ENCODE assay signal across 26 cellular contexts in genomic region chr1:205381305-205381704, GRCh38. TPM values are rescaled to one million over a fixed set of nuclear protein-coding genes. Genes with fewer than 3 reads are reported as not detected.
A peak's percentile ranks its signal among the peaks of the same experiment; 100 is the strongest.
DNase-seq lines count a peak whose midpoint lies in the region; ATAC-seq and TF ChIP-seq lines count a peak whose summit lies in the region.
"Had no signal": no experiment of that assay in that cellular context is flagged by ENCODE, and none has a peak within 500 bp of the region (broad histone marks: within the 10 kb centered on the region; RNA-seq: fewer than 3 reads in every experiment).

No MANE protein-coding gene starts in this region.

- H3K36me3 ChIP-seq in MM.1S (replicated peaks; ENCODE audit: insufficient read depth, low read length): no peaks in the 10 kb centered on the region
- no peaks in the 10 kb centered on the region for H3K36me3 ChIP-seq in upper lobe of right lung
- H3K36me3 ChIP-seq: HAP-1 had no signal

- H3K79me2 ChIP-seq in MM.1S (ENCODE audit: low read length): no peaks in the 10 kb centered on the region

- H3K4me1 Mint-ChIP-seq in WTC11 (peaks cover 5% of the 10 kb centered on the region), memory B cell (peaks cover under 1% of the 10 kb centered on the region)
- H3K4me1 Mint-ChIP-seq in activated CD8-positive, alpha-beta memory T cell treated with anti-CD3 and anti-CD28 coated beads, Interleukin-2, amount 10 ng/mL, durations not matched to agents 7 days and 5 days: no peaks in the 10 kb centered on the region

- H3K27me3 Mint-ChIP-seq in WTC11 (ENCODE audit: low read depth) (no peaks in the 10 kb centered on the region), memory B cell (peaks cover 18% of the 10 kb centered on the region)
- peaks cover 35% of the 10 kb centered on the region for H3K27me3 Mint-ChIP-seq in activated CD8-positive, alpha-beta memory T cell treated with anti-CD3 and anti-CD28 coated beads, Interleukin-2, amount 10 ng/mL, durations not matched to agents 7 days and 5 days

- H3K4me3 ChIP-seq in MM.1S (ENCODE audit: low read length): no peak overlapping the region
- H3K4me3 ChIP-seq in upper lobe of right lung: no peak overlapping the region
- H3K4me3 ChIP-seq: A549, GM23248, HAP-1 had no signal

- DNase-seq in MM.1S (peak; percentile 83), WTC11 (ENCODE audit: low spot score) (no peak), memory B cell (ENCODE audit: low spot score in 2 of 2) (no peak), upper lobe of right lung (no peak), NCI-H510A treated with DMSO at 0.1 percent for 48 hours (lab: John Stamatoyannopoulos, UW) (no peak)
- no peak for DNase-seq in activated CD8-positive, alpha-beta memory T cell treated with anti-CD3 and anti-CD28 coated beads, Interleukin-2, amount 10 ng/mL, durations not matched to agents 7 days and 5 days
- no peak for DNase-seq in NK-92 treated with Interleukin-12 subunit alpha and Interleukin-12 subunit beta, amount 100 ng/mL, for 24 hours (lab: John Stamatoyannopoulos, UW)
- DNase-seq: C1 segment of cervical spinal cord; CD8-positive, alpha-beta T cell; DMS 273 treated with DMSO at 0.1 percent for 48 hours; DND-41; GM23248; HFFc6; KBM-7; NCI-H2029; NCI-H2227 treated with DMSO at 0.1 percent for 48 hours; NCI-H69; SHP77 had no signal

- ATAC-seq in WTC11: peak; percentile 38; the same call in 1 of the 2 replicates
- peak; percentile 57 for ATAC-seq in memory B cell (ENCODE audit: low read depth)
- ATAC-seq in upper lobe of right lung: peak; percentile 66
- ATAC-seq in activated CD8-positive, alpha-beta memory T cell treated with anti-CD3 and anti-CD28 coated beads, Interleukin-2, amount 10 ng/mL, durations not matched to agents 7 days and 5 days: no peak
- ATAC-seq: A549; CD8-positive, alpha-beta T cell; Panc1 had no signal

- CTCF ChIA-PET in WTC11 (lab: Charles Lee): interaction anchor here (0.7 to 2.5 kb wide), 8 partner anchors 16 to 147 kb away, joined by 3 to 10 read pairs (median 4); no protein-coding TSS in a partner anchor
- CTCF ChIA-PET in activated CD8-positive, alpha-beta memory T cell treated with anti-CD3 and anti-CD28 coated beads, Interleukin-2, amount 10 ng/mL, durations not matched to agents 7 days and 5 days (lab: Charles Lee): interaction anchor here (1.8 to 2.0 kb wide), 2 partner anchors 27 to 104 kb away, joined by 5 to 10 read pairs; no protein-coding TSS in a partner anchor

- H3K9me2 ChIP-seq in MM.1S (replicated peaks; ENCODE audit: insufficient read depth, low read length): no peaks in the 10 kb centered on the region

- peak overlapping the region; percentile 0; the same call in 1 of the 2 replicates for H2AFZ ChIP-seq in MM.1S (ENCODE audit: low read length)
- H2AFZ ChIP-seq: GM23248 had no signal

- H3K36me3 Mint-ChIP-seq in WTC11: no peaks in the 10 kb centered on the region
- H3K36me3 Mint-ChIP-seq in memory B cell: no peaks in the 10 kb centered on the region
- no peaks in the 10 kb centered on the region for H3K36me3 Mint-ChIP-seq in activated CD8-positive, alpha-beta memory T cell treated with anti-CD3 and anti-CD28 coated beads, Interleukin-2, amount 10 ng/mL, durations not matched to agents 7 days and 5 days
- H3K36me3 Mint-ChIP-seq: CD8-positive, alpha-beta T cell had no signal

- no peaks in the 10 kb centered on the region for H3K9me3 ChIP-seq in MM.1S (replicated peaks; ENCODE audit: insufficient read depth, low read length)
- H3K9me3 ChIP-seq in upper lobe of right lung: no peaks in the 10 kb centered on the region
- H3K9me3 ChIP-seq: A549, HAP-1 had no signal

- intact Hi-C loops in upper lobe of right lung (cut with DNase I): no loop called here

- no peak overlapping the region for H3K4me3 Mint-ChIP-seq in WTC11
- H3K4me3 Mint-ChIP-seq in memory B cell: no peak overlapping the region
- no peak overlapping the region for H3K4me3 Mint-ChIP-seq in activated CD8-positive, alpha-beta memory T cell treated with anti-CD3 and anti-CD28 coated beads, Interleukin-2, amount 10 ng/mL, durations not matched to agents 7 days and 5 days
- H3K4me3 Mint-ChIP-seq: CD8-positive, alpha-beta T cell; HFFc6 had no signal

- H3K9me3 Mint-ChIP-seq in WTC11 (no peaks in the 10 kb centered on the region), memory B cell (no peaks in the 10 kb centered on the region)
- no peaks in the 10 kb centered on the region for H3K9me3 Mint-ChIP-seq in activated CD8-positive, alpha-beta memory T cell treated with anti-CD3 and anti-CD28 coated beads, Interleukin-2, amount 10 ng/mL, durations not matched to agents 7 days and 5 days (ENCODE audit: low read depth)
- H3K9me3 Mint-ChIP-seq: CD8-positive, alpha-beta T cell; HFFc6 had no signal

- no peak overlapping the region for H3K9ac ChIP-seq in MM.1S (ENCODE audit: low read length)
- H3K9ac ChIP-seq: GM23248 had no signal

- H3K27ac ChIP-seq in MM.1S (ENCODE audit: low read length) (peak overlapping the region; percentile 26; the same call in 1 of the 2 replicates), upper lobe of right lung (peak overlapping the region; percentile 17)
- H3K27ac ChIP-seq: A549, GM23248, RWPE1 had no signal

- no peak overlapping the region for H3K27ac Mint-ChIP-seq in WTC11
- H3K27ac Mint-ChIP-seq in memory B cell: no peak overlapping the region
- H3K27ac Mint-ChIP-seq in activated CD8-positive, alpha-beta memory T cell treated with anti-CD3 and anti-CD28 coated beads, Interleukin-2, amount 10 ng/mL, durations not matched to agents 7 days and 5 days: no peak overlapping the region
- H3K27ac Mint-ChIP-seq: CD8-positive, alpha-beta T cell; HFFc6 had no signal

- no peaks in the 10 kb centered on the region for H3K27me3 ChIP-seq in MM.1S (replicated peaks; ENCODE audit: insufficient read depth, low read length)
- no peaks in the 10 kb centered on the region for H3K27me3 ChIP-seq in upper lobe of right lung

- no peaks in the 10 kb centered on the region for H4K20me1 ChIP-seq in MM.1S (ENCODE audit: insufficient read depth, low read length)

- H3K4me1 ChIP-seq in MM.1S (ENCODE audit: low read length): peaks cover 11% of the 10 kb centered on the region
- peaks cover under 1% of the 10 kb centered on the region for H3K4me1 ChIP-seq in upper lobe of right lung

- H3F3A ChIP-seq in MM.1S (ENCODE audit: insufficient read depth, low read length): no peaks in the 10 kb centered on the region

- no peak for TF ChIP-seq CTCF in MM.1S (IDR thresholded peaks at IDR 0.05; ENCODE audit: low read length)
- TF ChIP-seq CTCF in WTC11 (IDR thresholded peaks at IDR 0.05): no peak
- TF ChIP-seq CTCF in upper lobe of right lung (IDR thresholded peaks at IDR 0.05): no peak

- peak overlapping the region; percentile 2; the same call in 1 of the 2 replicates for H3K4me2 ChIP-seq in MM.1S (ENCODE audit: low read depth, low read length)
- H3K4me2 ChIP-seq: A549 had no signal

- POLR2A ChIA-PET in WTC11 (lab: Charles Lee): no interaction called here

TF ChIP-seq in WTC11, 78 proteins besides CTCF, POLR2A, EP300 and RAD21:
- TF ChIP-seq SMAD3 (CRISPR knock-in tag; IDR thresholded peaks at IDR 0.05; ENCODE audit: borderline replicate concordance) (no peak), OVOL2 (CRISPR knock-in tag; IDR thresholded peaks at IDR 0.05; ENCODE audit: borderline replicate concordance) (no peak), JAZF1 (CRISPR knock-in tag; IDR thresholded peaks at IDR 0.05) (no peak), E2F1 (CRISPR knock-in tag; IDR thresholded peaks at IDR 0.05) (no peak)

RNA-seq across cellular contexts. Expression of gene KLHDC8A, which starts 24.6 kb away (rescaled TPM):
- total RNA-seq in WTC11 (2021) (1.6 to 1.7 TPM (median 1.7 TPM) in 3 replicates), upper lobe of right lung (0.78 TPM)
- not detected for total RNA-seq in activated CD8-positive, alpha-beta memory T cell treated with anti-CD3 and anti-CD28 coated beads, Interleukin-2, amount 10 ng/mL, durations not matched to agents 7 days and 5 days
- total RNA-seq: CD8-positive, alpha-beta T cell; GM23248; HFFc6; LHCN-M2; MCF 10A; NCI-H460; OCI-LY7 had no signal

RNA-seq across cellular contexts. Expression of gene LEMD1, which starts 40.6 kb away (rescaled TPM):
- total RNA-seq in WTC11 (2021) (14.7 to 26.3 TPM (median 15.3 TPM) in 3 replicates), upper lobe of right lung (2.1 TPM)
- total RNA-seq in activated CD8-positive, alpha-beta memory T cell treated with anti-CD3 and anti-CD28 coated beads, Interleukin-2, amount 10 ng/mL, durations not matched to agents 7 days and 5 days: 1 to 10 TPM in 1 of 2 experiments, under 1 TPM in 1; 0.54 to 1.8 TPM
- total RNA-seq: CD8-positive, alpha-beta T cell; GM23248; HFFc6; LHCN-M2; NCI-H460 had no signal

RNA-seq across cellular contexts. Expression of gene NUAK2, which starts 59.8 kb away (rescaled TPM):
- total RNA-seq in WTC11 (2021) (8.7 to 10.8 TPM (median 10.8 TPM) in 3 replicates), upper lobe of right lung (8.8 TPM)
- total RNA-seq in activated CD8-positive, alpha-beta memory T cell treated with anti-CD3 and anti-CD28 coated beads, Interleukin-2, amount 10 ng/mL, durations not matched to agents 7 days and 5 days: 1 to 10 TPM; 1.9 to 6.0 TPM
